ENCODE assay signal across 8 cellular contexts in genomic region chr10:59580257-59580863, GRCh38.
A peak's percentile ranks its signal among the peaks of the same experiment; 100 is the strongest.
DNase-seq lines count a peak whose midpoint lies in the region; ATAC-seq and TF ChIP-seq lines count a peak whose summit lies in the region.

No MANE protein-coding gene starts in this region.

- no peak overlapping the region for H3K4me3 ChIP-seq in esophagus squamous epithelium
- no peak overlapping the region for H3K4me3 ChIP-seq in ovary

- H3K27ac ChIP-seq in esophagus squamous epithelium (peak overlapping the region in 1 of 4 donors; percentile 12), ovary (no peak overlapping the region)

- peak; percentile 12 for DNase-seq in NCI-H774 (lab: John Stamatoyannopoulos, UW)
- DNase-seq in esophagus squamous epithelium (lab: John Stamatoyannopoulos, UW), result no peak
- DNase-seq in ovary, result peak in 1 of 5 donors; percentile 24
- no peak for DNase-seq in mucosa of gallbladder (ENCODE audit: low spot score)
- DNase-seq in activated CD4-positive, alpha-beta T cell treated with anti-CD3 and anti-CD28 coated beads for 4 hours, result no peak
- no peak for DNase-seq in activated T-cell treated with anti-CD3 and anti-CD28 coated beads, Interleukin-2, amount 50 U/mL, for 1 hour

- no peaks in the 10 kb centered on the region for H3K36me3 ChIP-seq in esophagus squamous epithelium
- no peaks in the 10 kb centered on the region for H3K36me3 ChIP-seq in ovary

- intact Hi-C loops in esophagus squamous epithelium (cut with DNase I), result loop anchor here (10.0 kb wide), 1 partner anchor 336 kb away; no protein-coding TSS in a partner anchor
- intact Hi-C loops in ovary (cut with DNase I), result loop anchor here in 1 of 4 donors (5.0 kb wide), 1 partner anchor 338 kb away; no protein-coding TSS in a partner anchor

- TF ChIP-seq CTCF in GM12872 (IDR thresholded peaks at IDR 0.05; ENCODE audit: insufficient read depth, low read depth, low read length), result 0 out of 3 replicates have a peak, but pooled peaks have one; percentile 14
- peak in 4 of 6 experiments; percentile 11 to 52 (median 41) for TF ChIP-seq CTCF in esophagus squamous epithelium (IDR thresholded peaks at IDR 0.05)
- TF ChIP-seq CTCF in ovary (IDR thresholded peaks at IDR 0.05), result peak in 2 of 3 donors; percentile 59 to 63

- H3K4me1 ChIP-seq in esophagus squamous epithelium (peaks cover 0 to 6% (median 0%) of the 10 kb centered on the region in 3 donors), ovary (ENCODE audit: insufficient read depth) (peaks cover 3% of the 10 kb centered on the region)

- no peaks in the 10 kb centered on the region for H3K27me3 ChIP-seq in esophagus squamous epithelium
- no peaks in the 10 kb centered on the region for H3K27me3 ChIP-seq in ovary

- no peak for ATAC-seq in GM21619 (IDR thresholded peaks at IDR 0.05; ENCODE audit: unreplicated experiment)

- no peak for TF ChIP-seq POLR2A in esophagus squamous epithelium (IDR thresholded peaks at IDR 0.05)
- no peak for TF ChIP-seq POLR2A in ovary (IDR thresholded peaks at IDR 0.05)

- no peak for TF ChIP-seq EP300 in ovary (IDR thresholded peaks at IDR 0.05)

- H3K9me3 ChIP-seq in esophagus squamous epithelium (no peaks in the 10 kb centered on the region), ovary (no peaks in the 10 kb centered on the region)

- WGBS in esophagus squamous epithelium, 2 donors, result 44 to 50% methylated on average over 1 of the region's 1 CpG
- WGBS in ovary, 3 donors, result 10 to 31% (median 20%) methylated on average over 1 of the region's 1 CpG
